1 cellular context compared by ENCODE assay signal in the genomic region with DNA sequence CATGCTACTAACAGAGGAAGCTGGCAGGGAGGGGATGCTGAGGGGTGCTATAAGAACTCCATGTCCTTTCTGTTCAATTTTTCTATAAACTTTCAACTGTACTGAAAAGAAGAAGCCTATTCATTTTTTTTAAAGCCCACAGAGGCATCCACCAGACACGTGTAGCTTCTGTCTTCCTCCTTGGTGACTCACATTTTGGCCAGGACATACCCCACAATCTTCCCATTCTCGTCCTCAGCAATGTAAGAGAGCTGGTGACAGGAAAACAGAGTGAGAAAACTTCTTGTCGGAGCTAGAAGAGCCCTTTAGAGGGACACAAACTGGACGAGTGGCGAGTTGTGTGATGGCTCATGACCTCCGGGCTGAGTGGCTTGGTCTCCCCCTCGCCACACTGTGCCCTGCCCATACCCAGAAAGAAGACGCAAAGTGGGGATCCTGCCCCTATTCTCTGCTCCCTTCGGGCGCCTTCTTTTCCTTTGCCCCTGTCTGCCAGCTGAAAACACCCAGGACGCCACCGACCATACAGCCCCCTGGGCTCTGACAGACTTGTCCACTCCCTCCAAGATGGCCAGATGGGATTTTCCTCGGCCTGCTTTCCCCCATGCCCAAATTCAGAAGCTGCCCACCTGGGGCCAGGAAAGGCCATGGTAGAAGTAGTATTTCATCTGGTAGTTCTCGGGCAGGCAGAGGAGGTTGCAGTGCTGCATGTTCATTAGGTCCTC.
TF ChIP-seq lines count a peak whose summit lies in the region.

No MANE protein-coding gene starts in this region.

TF ChIP-seq in HCT116, 20 proteins besides CTCF, POLR2A, EP300 and RAD21 (continued from another document):
- TF ChIP-seq REST (IDR thresholded peaks at IDR 0.05; ENCODE audit: low read depth) (no peak), EZH2 (IDR thresholded peaks at IDR 0.05) (no peak), ATF3 (IDR thresholded peaks at IDR 0.05) (no peak)
- TF ChIP-seq, protein P1, sequence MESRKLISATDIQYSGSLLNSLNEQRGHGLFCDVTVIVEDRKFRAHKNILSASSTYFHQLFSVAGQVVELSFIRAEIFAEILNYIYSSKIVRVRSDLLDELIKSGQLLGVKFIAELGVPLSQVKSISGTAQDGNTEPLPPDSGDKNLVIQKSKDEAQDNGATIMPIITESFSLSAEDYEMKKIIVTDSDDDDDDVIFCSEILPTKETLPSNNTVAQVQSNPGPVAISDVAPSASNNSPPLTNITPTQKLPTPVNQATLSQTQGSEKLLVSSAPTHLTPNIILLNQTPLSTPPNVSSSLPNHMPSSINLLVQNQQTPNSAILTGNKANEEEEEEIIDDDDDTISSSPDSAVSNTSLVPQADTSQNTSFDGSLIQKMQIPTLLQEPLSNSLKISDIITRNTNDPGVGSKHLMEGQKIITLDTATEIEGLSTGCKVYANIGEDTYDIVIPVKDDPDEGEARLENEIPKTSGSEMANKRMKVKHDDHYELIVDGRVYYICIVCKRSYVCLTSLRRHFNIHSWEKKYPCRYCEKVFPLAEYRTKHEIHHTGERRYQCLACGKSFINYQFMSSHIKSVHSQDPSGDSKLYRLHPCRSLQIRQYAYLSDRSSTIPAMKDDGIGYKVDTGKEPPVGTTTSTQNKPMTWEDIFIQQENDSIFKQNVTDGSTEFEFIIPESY (IDR thresholded peaks at IDR 0.05; ENCODE audit: extremely low read depth, insufficient replicate concordance, low read length) = no peak
